ENCODE assay signal across 1 cellular context in the genomic region with DNA sequence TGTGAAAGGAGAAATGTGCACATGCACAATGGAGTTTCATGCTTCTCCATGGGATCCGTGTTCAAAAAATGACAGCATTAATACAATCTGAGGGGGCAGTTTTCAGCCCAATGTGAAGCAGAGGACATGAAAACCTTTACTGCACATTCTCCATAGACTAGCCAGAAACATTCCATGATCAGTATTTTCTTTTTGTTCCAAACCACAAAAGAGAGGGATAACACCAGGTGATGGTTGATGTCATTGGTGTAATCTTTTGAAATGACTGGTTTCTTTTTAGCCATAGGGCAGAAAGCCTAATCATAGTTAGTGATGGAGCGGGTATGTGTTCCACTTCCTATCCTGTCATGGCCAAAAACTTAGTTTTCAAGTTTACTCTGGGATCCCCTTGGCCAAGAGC.
TF ChIP-seq lines count a peak whose summit lies in the region.

No MANE protein-coding gene starts in this region.

TF ChIP-seq in HepG2, 621 proteins besides CTCF, POLR2A, EP300 and RAD21:
- TF ChIP-seq ZBTB14 (CRISPR knock-in tag; IDR thresholded peaks at IDR 0.05) (no peak), THRA (CRISPR knock-in tag; IDR thresholded peaks at IDR 0.05; ENCODE audit: borderline replicate concordance) (no peak), HNRNPK (IDR thresholded peaks at IDR 0.05; ENCODE audit: low read depth, low read length, poor library complexity, severe bottlenecking) (no peak), KLF12 (CRISPR knock-in tag; IDR thresholded peaks at IDR 0.05; ENCODE audit: borderline replicate concordance) (no peak), HNRNPLL (IDR thresholded peaks at IDR 0.05; ENCODE audit: low read depth, low read length, poor library complexity, severe bottlenecking) (no peak), ZNF30 (CRISPR knock-in tag; IDR thresholded peaks at IDR 0.05) (no peak), POLR2AphosphoS2 (IDR thresholded peaks at IDR 0.05; ENCODE audit: low read depth, low read length) (no peak), SP5 (CRISPR knock-in tag; IDR thresholded peaks at IDR 0.05; ENCODE audit: borderline replicate concordance, low read depth) (no peak), ZNF616 (CRISPR knock-in tag; IDR thresholded peaks at IDR 0.05; ENCODE audit: low read depth) (no peak), HDAC6 (IDR thresholded peaks at IDR 0.05; ENCODE audit: low read depth, low read length) (no peak), CENPT (CRISPR knock-in tag; IDR thresholded peaks at IDR 0.05; ENCODE audit: low read depth) (no peak), ZBTB26 (CRISPR knock-in tag; IDR thresholded peaks at IDR 0.05; ENCODE audit: borderline replicate concordance) (no peak), RBFOX2 (IDR thresholded peaks at IDR 0.05; ENCODE audit: low read depth, low read length) (no peak), AGO2 (optimal IDR thresholded peaks at IDR 0.05; ENCODE audit: low read depth, low read length) (no peak), TBX3 (IDR thresholded peaks at IDR 0.05; ENCODE audit: borderline replicate concordance) (no peak), PHF5A (CRISPR knock-in tag; IDR thresholded peaks at IDR 0.05; ENCODE audit: low read depth, unreplicated experiment) (no peak), PHB2 (IDR thresholded peaks at IDR 0.05; ENCODE audit: partially characterized antibody) (no peak), ZNF574 (CRISPR knock-in tag; IDR thresholded peaks at IDR 0.05) (no peak), ATF5 (CRISPR knock-in tag; IDR thresholded peaks at IDR 0.05; ENCODE audit: low read depth) (no peak)
- TF ChIP-seq, protein P1, sequence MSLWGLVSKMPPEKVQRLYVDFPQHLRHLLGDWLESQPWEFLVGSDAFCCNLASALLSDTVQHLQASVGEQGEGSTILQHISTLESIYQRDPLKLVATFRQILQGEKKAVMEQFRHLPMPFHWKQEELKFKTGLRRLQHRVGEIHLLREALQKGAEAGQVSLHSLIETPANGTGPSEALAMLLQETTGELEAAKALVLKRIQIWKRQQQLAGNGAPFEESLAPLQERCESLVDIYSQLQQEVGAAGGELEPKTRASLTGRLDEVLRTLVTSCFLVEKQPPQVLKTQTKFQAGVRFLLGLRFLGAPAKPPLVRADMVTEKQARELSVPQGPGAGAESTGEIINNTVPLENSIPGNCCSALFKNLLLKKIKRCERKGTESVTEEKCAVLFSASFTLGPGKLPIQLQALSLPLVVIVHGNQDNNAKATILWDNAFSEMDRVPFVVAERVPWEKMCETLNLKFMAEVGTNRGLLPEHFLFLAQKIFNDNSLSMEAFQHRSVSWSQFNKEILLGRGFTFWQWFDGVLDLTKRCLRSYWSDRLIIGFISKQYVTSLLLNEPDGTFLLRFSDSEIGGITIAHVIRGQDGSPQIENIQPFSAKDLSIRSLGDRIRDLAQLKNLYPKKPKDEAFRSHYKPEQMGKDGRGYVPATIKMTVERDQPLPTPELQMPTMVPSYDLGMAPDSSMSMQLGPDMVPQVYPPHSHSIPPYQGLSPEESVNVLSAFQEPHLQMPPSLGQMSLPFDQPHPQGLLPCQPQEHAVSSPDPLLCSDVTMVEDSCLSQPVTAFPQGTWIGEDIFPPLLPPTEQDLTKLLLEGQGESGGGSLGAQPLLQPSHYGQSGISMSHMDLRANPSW (CRISPR knock-in tag; IDR thresholded peaks at IDR 0.05; ENCODE audit: borderline replicate concordance): no peak
